In the genomic region with DNA sequence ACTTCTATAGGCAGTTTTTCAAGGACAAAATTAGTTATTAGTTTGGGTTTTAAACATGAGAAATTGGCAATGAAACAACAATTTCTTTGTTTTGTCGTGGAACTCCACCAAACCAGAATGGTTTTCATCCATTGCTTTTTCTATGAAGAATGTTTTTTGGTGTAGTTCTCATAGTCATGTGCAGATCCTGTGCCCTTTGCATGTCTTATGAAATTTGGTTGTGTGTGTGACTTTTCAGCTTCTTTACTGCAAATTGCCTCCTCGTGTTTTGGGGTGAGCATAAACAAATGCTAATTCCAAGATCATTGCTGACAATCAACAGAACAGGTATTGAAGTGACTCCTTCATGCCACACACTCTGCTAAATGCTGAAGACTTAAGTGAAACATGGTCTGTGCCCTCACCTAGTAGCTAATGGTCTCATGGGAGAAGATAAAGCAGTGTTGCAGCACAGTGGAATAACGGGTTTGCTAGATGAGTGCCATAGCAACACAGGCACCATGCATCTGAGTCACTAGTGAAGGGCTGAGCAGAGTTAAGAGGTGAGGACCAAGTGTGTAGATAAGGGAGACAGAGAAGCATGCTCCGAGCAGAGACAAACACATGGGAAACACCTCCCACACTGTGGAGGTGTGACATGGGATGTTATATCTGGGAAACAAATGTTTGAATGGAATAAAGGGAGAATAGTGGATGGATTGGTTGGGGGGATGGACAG, we compare ENCODE assay signal across 1 cellular context.
TF ChIP-seq lines count a peak whose summit lies in the region.

No MANE protein-coding gene starts in this region.

TF ChIP-seq in IMR-90, 13 proteins besides CTCF, POLR2A, EP300 and RAD21 (continued from another document):
- no peak for TF ChIP-seq SMC3 (IDR thresholded peaks at IDR 0.05; ENCODE audit: low read depth, low read length)
- TF ChIP-seq CHD1 (IDR thresholded peaks at IDR 0.05; ENCODE audit: low read depth, low read length): no peak
- TF ChIP-seq MAFK (IDR thresholded peaks at IDR 0.05; ENCODE audit: low read depth, low read length): no peak
- no peak for TF ChIP-seq MXI1 (IDR thresholded peaks at IDR 0.05; ENCODE audit: borderline replicate concordance, low read depth, low read length)
